13 cellular contexts compared by ENCODE assay signal in genomic region chr4:159179310-159179958, GRCh38.
A peak's percentile ranks its signal among the peaks of the same experiment; 100 is the strongest.
DNase-seq lines count a peak whose midpoint lies in the region; ATAC-seq lines count a peak whose summit lies in the region.
"Had no signal": no experiment of that assay in that cellular context is flagged by ENCODE, and none has a peak within 500 bp of the region (broad histone marks: within the 10 kb centered on the region; RNA-seq: fewer than 3 reads in every experiment).

No MANE protein-coding gene starts in this region.

- H3K36me3 Mint-ChIP-seq in activated T-helper 1 cell treated with anti-CD3 and anti-CD28 coated beads, Interleukin-12 subunit alpha, Interleukin-12 subunit beta, Interleukin-2, Interleukin-4 antibody, amounts not matched to agents 30 ng/mL and 10 ng/mL and 1 ng/mL, durations not matched to agents 14 hours and 24 hours and 36 hours (ENCODE audit: low read depth): no peaks in the 10 kb centered on the region

- peak overlapping the region; percentile 69; the same call in 1 of the 2 replicates for H3K4me3 ChIP-seq in GM08714 (ENCODE audit: low read length)
- H3K4me3 ChIP-seq in skeletal muscle tissue (ENCODE audit: low read length in 3 of 3): peak overlapping the region in 2 of 3 donors; percentile 32 to 42
- H3K4me3 ChIP-seq: K562 had no signal

- H3K27ac ChIP-seq in layer of hippocampus (ENCODE audit: low read depth, low read length) (peak overlapping the region; percentile 12), skeletal muscle tissue (ENCODE audit: low read depth, low read length) (peak overlapping the region; percentile 55)

- peak overlapping the region; percentile 29 for H3K4me3 Mint-ChIP-seq in activated T-helper 1 cell treated with anti-CD3 and anti-CD28 coated beads, Interleukin-12 subunit alpha, Interleukin-12 subunit beta, Interleukin-2, Interleukin-4 antibody, amounts not matched to agents 30 ng/mL and 10 ng/mL and 1 ng/mL, durations not matched to agents 14 hours and 24 hours and 36 hours

- no peaks in the 10 kb centered on the region for H3K9me3 ChIP-seq in skeletal muscle tissue (ENCODE audit: control insufficient read depth in 3 of 3, low read length in 3 of 3)

- intact Hi-C loops in activated T-helper 1 cell treated with anti-CD3 and anti-CD28 coated beads, Interleukin-12 subunit alpha, Interleukin-12 subunit beta, Interleukin-2, Interleukin-4 antibody, amounts not matched to agents 30 ng/mL and 10 ng/mL and 1 ng/mL, durations not matched to agents 14 hours and 24 hours and 36 hours (cut with micrococcal nuclease): loop anchor here (5.0 kb wide), 1 partner anchor 268 kb away; no protein-coding TSS in a partner anchor

- H3K27me3 ChIP-seq in layer of hippocampus (ENCODE audit: control insufficient read depth, insufficient read depth, low read length) (no peaks in the 10 kb centered on the region), skeletal muscle tissue (ENCODE audit: control insufficient read depth in 3 of 3, insufficient read depth in 3 of 3, low read length in 3 of 3) (no peaks in the 10 kb centered on the region)

- H3K4me1 ChIP-seq in skeletal muscle tissue (ENCODE audit: control insufficient read depth in 3 of 3, insufficient read depth in 3 of 3, low read length in 3 of 3): peaks cover 19 to 30% (median 29%) of the 10 kb centered on the region in 3 donors

- DNase-seq in activated T-helper 1 cell treated with anti-CD3 and anti-CD28 coated beads, Interleukin-12 subunit alpha, Interleukin-12 subunit beta, Interleukin-2, Interleukin-4 antibody, amounts not matched to agents 30 ng/mL and 10 ng/mL and 1 ng/mL, durations not matched to agents 14 hours and 24 hours and 36 hours (ENCODE audit: low spot score): no peak
- no peak for DNase-seq in activated naive CD4-positive, alpha-beta T cell (lab: John Stamatoyannopoulos, UW)
- DNase-seq in SHP77 (lab: John Stamatoyannopoulos, UW): no peak
- DNase-seq: foreskin melanocyte; NCI-H187 treated with DMSO at 0.1 percent for 48 hours; SIG-M5; stimulated activated CD4-positive, alpha-beta T cell treated with anti-CD3 and anti-CD28 coated beads, Interleukin-1b, Interleukin-23, amount 100 ng/mL, for 48 hours had no signal

- H3K9ac ChIP-seq in skeletal muscle tissue (ENCODE audit: low read depth in 1 of 3, low read length in 3 of 3): peak overlapping the region in 2 of 3 donors; percentile 28 to 50

- H3K27me3 Mint-ChIP-seq in activated T-helper 1 cell treated with anti-CD3 and anti-CD28 coated beads, Interleukin-12 subunit alpha, Interleukin-12 subunit beta, Interleukin-2, Interleukin-4 antibody, amounts not matched to agents 30 ng/mL and 10 ng/mL and 1 ng/mL, durations not matched to agents 14 hours and 24 hours and 36 hours (ENCODE audit: insufficient read depth): no peaks in the 10 kb centered on the region

- no peak overlapping the region for H3K27ac Mint-ChIP-seq in activated T-helper 1 cell treated with anti-CD3 and anti-CD28 coated beads, Interleukin-12 subunit alpha, Interleukin-12 subunit beta, Interleukin-2, Interleukin-4 antibody, amounts not matched to agents 30 ng/mL and 10 ng/mL and 1 ng/mL, durations not matched to agents 14 hours and 24 hours and 36 hours

- no peak for ATAC-seq in GM18873 (IDR thresholded peaks at IDR 0.05; ENCODE audit: low FRiP score, unreplicated experiment)
- no peak for ATAC-seq in GM21360 (IDR thresholded peaks at IDR 0.05; ENCODE audit: unreplicated experiment)
- ATAC-seq: K562 had no signal

- no peaks in the 10 kb centered on the region for H3K9me3 Mint-ChIP-seq in activated T-helper 1 cell treated with anti-CD3 and anti-CD28 coated beads, Interleukin-12 subunit alpha, Interleukin-12 subunit beta, Interleukin-2, Interleukin-4 antibody, amounts not matched to agents 30 ng/mL and 10 ng/mL and 1 ng/mL, durations not matched to agents 14 hours and 24 hours and 36 hours

- H3K4me1 Mint-ChIP-seq in activated T-helper 1 cell treated with anti-CD3 and anti-CD28 coated beads, Interleukin-12 subunit alpha, Interleukin-12 subunit beta, Interleukin-2, Interleukin-4 antibody, amounts not matched to agents 30 ng/mL and 10 ng/mL and 1 ng/mL, durations not matched to agents 14 hours and 24 hours and 36 hours (ENCODE audit: low read depth): peaks cover 38% of the 10 kb centered on the region

- no peaks in the 10 kb centered on the region for H3K36me3 ChIP-seq in skeletal muscle tissue (ENCODE audit: control insufficient read depth in 3 of 3, insufficient read depth in 3 of 3, low read length in 3 of 3)
